Comparison of ENCODE assay signal across 2 cellular contexts in genomic region chr2:190184460-190184859, GRCh38.
TF ChIP-seq lines count a peak whose summit lies in the region.

No MANE protein-coding gene starts in this region.

TF ChIP-seq in HepG2, 621 proteins besides CTCF, POLR2A, EP300 and RAD21 (continued from another document):
- TF ChIP-seq TRAFD1 (CRISPR knock-in tag; IDR thresholded peaks at IDR 0.05; ENCODE audit: borderline replicate concordance) = no peak

TF ChIP-seq in HEK293T, 16 proteins besides CTCF, POLR2A, EP300 and RAD21 (continued from another document):
- TF ChIP-seq PKNOX1 (IDR thresholded peaks at IDR 0.05) (no peak), CTBP1 (IDR thresholded peaks at IDR 0.05; ENCODE audit: borderline replicate concordance) (no peak), SUZ12 (IDR thresholded peaks at IDR 0.05) (no peak), TARDBP (IDR thresholded peaks at IDR 0.05) (no peak)
TF ChIP-seq in HEK293T: peak in this region for 0.
